21 cellular contexts compared by ENCODE assay signal in the genomic region with DNA sequence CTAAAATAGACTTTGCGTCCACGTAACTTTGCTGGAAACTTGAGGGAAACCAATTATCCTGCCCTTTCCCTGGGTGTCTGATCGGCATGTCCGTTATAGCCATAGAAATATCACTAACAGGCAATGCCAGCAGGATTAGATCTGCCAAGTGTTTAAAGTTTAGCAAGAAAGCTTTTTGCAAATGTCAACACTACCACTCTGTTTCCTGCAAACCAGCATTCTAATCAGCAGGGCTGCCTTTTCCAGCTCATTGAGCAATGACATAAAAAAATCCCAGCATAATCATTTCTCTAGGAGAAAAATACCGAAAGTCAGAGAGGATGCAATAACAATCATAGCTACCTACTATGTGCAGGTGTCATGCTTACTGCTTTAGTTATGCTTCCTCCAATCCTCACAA.
DNase-seq lines count a peak whose midpoint lies in the region; ATAC-seq and TF ChIP-seq lines count a peak whose summit lies in the region.
"Had no signal": no experiment of that assay in that cellular context is flagged by ENCODE, and none has a peak within 500 bp of the region (broad histone marks: within the 10 kb centered on the region; RNA-seq: fewer than 3 reads in every experiment).

No MANE protein-coding gene starts in this region.

- H3K4me3 ChIP-seq in right atrium auricular region (no peak overlapping the region), coronary artery (peak overlapping the region; percentile 77), upper lobe of left lung (no peak overlapping the region), ascending aorta (no peak overlapping the region)
- H3K4me3 ChIP-seq: lung, mucosa of descending colon had no signal

- TF ChIP-seq CTCF in right atrium auricular region (IDR thresholded peaks at IDR 0.05) (no peak), coronary artery (IDR thresholded peaks at IDR 0.05) (no peak), upper lobe of left lung (IDR thresholded peaks at IDR 0.05) (no peak), ascending aorta (IDR thresholded peaks at IDR 0.05) (no peak)

- H3K36me3 ChIP-seq in right atrium auricular region, result no peaks in the 10 kb centered on the region
- H3K36me3 ChIP-seq in upper lobe of left lung, result no peaks in the 10 kb centered on the region
- no peaks in the 10 kb centered on the region for H3K36me3 ChIP-seq in ascending aorta
- H3K36me3 ChIP-seq: heart left ventricle, WERI-Rb-1 had no signal

- no peaks in the 10 kb centered on the region for H3K36me3 Mint-ChIP-seq in activated T-cell treated with anti-CD3 and anti-CD28 coated beads, Interleukin-2, amount 50 U/mL, for 24 hours (ENCODE audit: low read depth)
- H3K36me3 Mint-ChIP-seq: CD4-positive, alpha-beta memory T cell had no signal

- no peaks in the 10 kb centered on the region for H3K9me3 ChIP-seq in right atrium auricular region
- no peaks in the 10 kb centered on the region for H3K9me3 ChIP-seq in upper lobe of left lung
- H3K9me3 ChIP-seq in ascending aorta, result no peaks in the 10 kb centered on the region
- H3K9me3 ChIP-seq: mucosa of descending colon had no signal

- H3K27ac ChIP-seq in right atrium auricular region (no peak overlapping the region), coronary artery (no peak overlapping the region), upper lobe of left lung (peak overlapping the region in 3 of 4 donors; percentile 10 to 86 (median 82)), ascending aorta (no peak overlapping the region)

- intact Hi-C loops in Right ventricle myocardium superior (cut with DNase I) (loop anchor here (5.0 kb wide), 1 partner anchor 82 kb away; no protein-coding TSS in a partner anchor), ascending aorta (cut with DNase I) (no loop called here)

- no peak for TF ChIP-seq POLR2A in upper lobe of left lung (IDR thresholded peaks at IDR 0.05)

- 45 to 57% methylated on average over 5 of the region's 5 CpGs for WGBS in upper lobe of left lung, 2 donors

- H3K27me3 Mint-ChIP-seq in activated T-cell treated with anti-CD3 and anti-CD28 coated beads, Interleukin-2, amount 50 U/mL, for 24 hours, result peaks cover 63% of the 10 kb centered on the region

- H3K27me3 ChIP-seq in right atrium auricular region (no peaks in the 10 kb centered on the region), upper lobe of left lung (no peaks in the 10 kb centered on the region), ascending aorta (no peaks in the 10 kb centered on the region)

- peak; percentile 29 for ATAC-seq in Right ventricle myocardium superior (ENCODE audit: poor library complexity)
- peak; percentile 66 for ATAC-seq in left lobe of liver
- ATAC-seq in upper lobe of left lung (ENCODE audit: low FRiP score in 2 of 2), result no peak

- TF ChIP-seq EP300 in upper lobe of left lung (IDR thresholded peaks at IDR 0.05), result peak in 1 of 4 donors; percentile 41

- H3K9me3 Mint-ChIP-seq in activated T-cell treated with anti-CD3 and anti-CD28 coated beads, Interleukin-2, amount 50 U/mL, for 24 hours, result peaks cover 2% of the 10 kb centered on the region
- H3K9me3 Mint-ChIP-seq: activated CD4-positive, alpha-beta T cell treated with anti-CD3 and anti-CD28 coated beads, Interleukin-2, amount 10 ng/mL, durations not matched to agents 7 days and 5 days had no signal

- peaks cover 9% of the 10 kb centered on the region for H3K4me1 Mint-ChIP-seq in activated T-cell treated with anti-CD3 and anti-CD28 coated beads, Interleukin-2, amount 50 U/mL, for 24 hours (ENCODE audit: low read depth)

- H3K4me3 Mint-ChIP-seq in activated T-cell treated with anti-CD3 and anti-CD28 coated beads, Interleukin-2, amount 50 U/mL, for 24 hours, result no peak overlapping the region
- H3K4me3 Mint-ChIP-seq: activated CD4-positive, alpha-beta T cell treated with anti-CD3 and anti-CD28 coated beads, Interleukin-2, amount 10 ng/mL, durations not matched to agents 7 days and 5 days had no signal

- DNase-seq in Right ventricle myocardium superior (no peak), right atrium auricular region (ENCODE audit: low spot score) (no peak), coronary artery (ENCODE audit: low spot score) (no peak), left lobe of liver (ENCODE audit: low spot score) (peak; percentile 48), upper lobe of left lung (no peak), ascending aorta (ENCODE audit: low spot score in 2 of 2) (no peak), KG1 (lab: John Stamatoyannopoulos, UW) (no peak)
- DNase-seq in activated T-cell treated with anti-CD3 and anti-CD28 coated beads, Interleukin-2, amount 50 U/mL, for 24 hours, result no peak
- DNase-seq: activated CD4-positive, alpha-beta T cell treated with anti-CD3 and anti-CD28 coated beads, Interleukin-2, amount 10 ng/mL, durations not matched to agents 7 days and 5 days; activated naive CD4-positive, alpha-beta T cell treated with anti-CD3 and anti-CD28 coated beads, Interleukin-2, amount 50 U/mL, for 16 hours; AML-193; anterior cingulate cortex; CD4-positive, alpha-beta memory T cell; heart left ventricle; NCI-H1092; NCI-H1930; stimulated activated CD4-positive, alpha-beta T cell treated with anti-CD3 and anti-CD28 coated beads, Interleukin-1b, Interleukin-23, amount 100 ng/mL, for 48 hours; T-helper 9 cell had no signal

- no peak overlapping the region for H3K27ac Mint-ChIP-seq in activated T-cell treated with anti-CD3 and anti-CD28 coated beads, Interleukin-2, amount 50 U/mL, for 24 hours
- H3K27ac Mint-ChIP-seq: activated CD4-positive, alpha-beta T cell treated with anti-CD3 and anti-CD28 coated beads, Interleukin-2, amount 10 ng/mL, durations not matched to agents 7 days and 5 days; CD4-positive, alpha-beta memory T cell had no signal

- H3K4me1 ChIP-seq in right atrium auricular region (peaks cover 0 to 11% of the 10 kb centered on the region in 2 donors), upper lobe of left lung (peaks cover 10 to 34% (median 32%) of the 10 kb centered on the region in 4 donors), ascending aorta (no peaks in the 10 kb centered on the region)

Comparison
In these comparisons a context has a peak if more than half of its experiments do, and no peak if none do; other contexts are left out.
1. ATAC-seq: peak in Right ventricle myocardium superior (single experiment) and left lobe of liver (single experiment); none in upper lobe of left lung (0 of 2).
2. H3K27ac ChIP-seq: peak in upper lobe of left lung (3 of 4); none in right atrium auricular region (0 of 2), coronary artery (0 of 2) and ascending aorta (0 of 2).